15 cellular contexts compared by ENCODE assay signal in the genomic region with DNA sequence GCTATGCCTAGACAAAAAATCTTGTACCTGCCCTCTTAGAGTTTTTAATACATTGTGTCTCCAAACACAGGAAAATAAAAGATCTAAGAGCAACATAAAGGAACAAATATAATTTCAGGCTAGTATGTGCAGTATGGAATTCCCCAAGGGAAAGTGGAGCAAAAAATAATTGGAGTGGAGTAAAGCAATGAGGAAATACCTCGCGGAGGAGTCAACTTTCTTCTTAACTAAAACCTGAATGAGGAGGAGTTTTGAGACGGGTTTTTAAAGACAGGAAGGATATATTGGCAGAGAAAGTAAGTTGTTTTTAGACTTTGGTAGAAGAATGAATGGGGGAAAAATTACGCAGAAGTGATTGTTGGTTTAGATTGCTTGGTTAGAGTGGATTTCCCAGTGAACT. TPM values are rescaled to one million over a fixed set of nuclear protein-coding genes. Genes with fewer than 3 reads are reported as not detected.
A peak's percentile ranks its signal among the peaks of the same experiment; 100 is the strongest.
DNase-seq lines count a peak whose midpoint lies in the region; ATAC-seq, FAIRE-seq and TF ChIP-seq lines count a peak whose summit lies in the region.
"Had no signal": no experiment of that assay in that cellular context is flagged by ENCODE, and none has a peak within 500 bp of the region (broad histone marks: within the 10 kb centered on the region; RNA-seq: fewer than 3 reads in every experiment).

No MANE protein-coding gene starts in this region.

- peaks cover 15 to 17% of the 10 kb centered on the region in 2 experiments for H3K9me3 ChIP-seq in CD4-positive, CD25-positive, alpha-beta regulatory T cell (ENCODE audit: control insufficient read depth in 2 of 2, low read length in 2 of 2)
- H3K9me3 ChIP-seq: BE2C, pancreas had no signal

- H3K9me3 Mint-ChIP-seq in CD4-positive, CD25-positive, alpha-beta regulatory T cell, result peaks cover 0 to 19% (median 6%) of the 10 kb centered on the region in 7 donors
- H3K9me3 Mint-ChIP-seq in activated naive CD8-positive, alpha-beta T cell treated with anti-CD3 and anti-CD28 coated beads, Interleukin-2, amount 10 ng/mL, durations not matched to agents 7 days and 5 days, result peaks cover 18% of the 10 kb centered on the region
- peaks cover 15% of the 10 kb centered on the region for H3K9me3 Mint-ChIP-seq in memory B cell

- H3K36me3 Mint-ChIP-seq in CD4-positive, CD25-positive, alpha-beta regulatory T cell, result peaks cover 47% of the 10 kb centered on the region
- H3K36me3 Mint-ChIP-seq in activated naive CD8-positive, alpha-beta T cell treated with anti-CD3 and anti-CD28 coated beads, Interleukin-2, amount 10 ng/mL, durations not matched to agents 7 days and 5 days, result peaks cover 71% of the 10 kb centered on the region
- peaks cover 44% of the 10 kb centered on the region for H3K36me3 Mint-ChIP-seq in memory B cell

- POLR2A ChIA-PET in activated naive CD8-positive, alpha-beta T cell treated with anti-CD3 and anti-CD28 coated beads, Interleukin-2, amount 10 ng/mL, durations not matched to agents 7 days and 5 days (lab: Charles Lee), result no interaction called here

- TF ChIP-seq CTCF in coronary artery (IDR thresholded peaks at IDR 0.05), result no peak

- no peak for FAIRE-seq in frontal cortex (lab: Jason Lieb, UNC)
- FAIRE-seq: GM12892, pancreas had no signal

- DNase-seq in CD4-positive, CD25-positive, alpha-beta regulatory T cell, result no peak
- DNase-seq in EH (ENCODE audit: low read depth), result peak; percentile 31
- DNase-seq in activated naive CD8-positive, alpha-beta T cell treated with anti-CD3 and anti-CD28 coated beads, Interleukin-2, amount 10 ng/mL, durations not matched to agents 7 days and 5 days, result no peak
- no peak for DNase-seq in memory B cell (ENCODE audit: low spot score in 2 of 2)
- no peak for DNase-seq in frontal cortex (ENCODE audit: low spot score in 2 of 2)
- no peak for DNase-seq in coronary artery (ENCODE audit: low spot score)
- DNase-seq: anterior cingulate cortex; BE2C; GDM1; pancreas; Right ventricle myocardium superior; stimulated activated CD4-positive, alpha-beta T cell treated with anti-CD3 and anti-CD28 coated beads, Interleukin-4, amount 100 ng/mL, for 24 hours had no signal

- ATAC-seq in CD4-positive, CD25-positive, alpha-beta regulatory T cell (ENCODE audit: low read depth in 2 of 2), result no peak
- ATAC-seq in activated naive CD8-positive, alpha-beta T cell treated with anti-CD3 and anti-CD28 coated beads, Interleukin-2, amount 10 ng/mL, durations not matched to agents 7 days and 5 days (ENCODE audit: low read depth), result no peak
- no peak for ATAC-seq in memory B cell (ENCODE audit: low read depth)
- ATAC-seq in GM18511 (IDR thresholded peaks at IDR 0.05; ENCODE audit: unreplicated experiment), result no peak
- ATAC-seq: gastroesophageal sphincter, pancreas had no signal

- no peaks in the 10 kb centered on the region for H3K27me3 ChIP-seq in CD4-positive, CD25-positive, alpha-beta regulatory T cell (ENCODE audit: control insufficient read depth, insufficient read depth, low read length)
- H3K27me3 ChIP-seq: BE2C, gastroesophageal sphincter, pancreas had no signal

- peaks cover 56 to 66% (median 61%) of the 10 kb centered on the region in 4 donors for H3K4me1 Mint-ChIP-seq in CD4-positive, CD25-positive, alpha-beta regulatory T cell
- peaks cover 24% of the 10 kb centered on the region for H3K4me1 Mint-ChIP-seq in activated naive CD8-positive, alpha-beta T cell treated with anti-CD3 and anti-CD28 coated beads, Interleukin-2, amount 10 ng/mL, durations not matched to agents 7 days and 5 days
- peaks cover 26% of the 10 kb centered on the region for H3K4me1 Mint-ChIP-seq in memory B cell

- H3K27ac ChIP-seq in CD4-positive, CD25-positive, alpha-beta regulatory T cell (ENCODE audit: insufficient read depth, low read length, poor library complexity, severe bottlenecking), result no peak overlapping the region
- H3K27ac ChIP-seq in coronary artery, result peak overlapping the region in 1 of 2 donors; percentile 1
- H3K27ac ChIP-seq: pancreas had no signal

- H3K27me3 Mint-ChIP-seq in CD4-positive, CD25-positive, alpha-beta regulatory T cell, result no peaks in the 10 kb centered on the region
- H3K27me3 Mint-ChIP-seq in activated naive CD8-positive, alpha-beta T cell treated with anti-CD3 and anti-CD28 coated beads, Interleukin-2, amount 10 ng/mL, durations not matched to agents 7 days and 5 days, result no peaks in the 10 kb centered on the region
- no peaks in the 10 kb centered on the region for H3K27me3 Mint-ChIP-seq in memory B cell

- peaks cover 7% of the 10 kb centered on the region for H3K36me3 ChIP-seq in CD4-positive, CD25-positive, alpha-beta regulatory T cell (ENCODE audit: control insufficient read depth, insufficient read depth, low read length)
- H3K36me3 ChIP-seq: BE2C, gastroesophageal sphincter, pancreas had no signal

- peaks cover 16% of the 10 kb centered on the region for H3K4me1 ChIP-seq in CD4-positive, CD25-positive, alpha-beta regulatory T cell (ENCODE audit: control insufficient read depth, insufficient read depth, low read length, poor library complexity, severe bottlenecking)

- peak overlapping the region in 3 of 4 donors; percentile 6 to 64 (median 7) for H3K4me3 Mint-ChIP-seq in CD4-positive, CD25-positive, alpha-beta regulatory T cell
- H3K4me3 Mint-ChIP-seq in activated naive CD8-positive, alpha-beta T cell treated with anti-CD3 and anti-CD28 coated beads, Interleukin-2, amount 10 ng/mL, durations not matched to agents 7 days and 5 days, result peak overlapping the region; percentile 35
- H3K4me3 Mint-ChIP-seq in memory B cell, result no peak overlapping the region

- H3K27ac Mint-ChIP-seq in CD4-positive, CD25-positive, alpha-beta regulatory T cell, result peak overlapping the region in 2 of 3 donors; percentile 52
- peak overlapping the region; percentile 15 for H3K27ac Mint-ChIP-seq in activated naive CD8-positive, alpha-beta T cell treated with anti-CD3 and anti-CD28 coated beads, Interleukin-2, amount 10 ng/mL, durations not matched to agents 7 days and 5 days
- H3K27ac Mint-ChIP-seq in memory B cell, result peak overlapping the region; percentile 22

- H3K4me3 ChIP-seq in CD4-positive, CD25-positive, alpha-beta regulatory T cell (ENCODE audit: low read depth, low read length), result peak overlapping the region; percentile 12
- no peak overlapping the region for H3K4me3 ChIP-seq in coronary artery
- H3K4me3 ChIP-seq: gastroesophageal sphincter, pancreas had no signal

RNA-seq across cellular contexts. Expression of gene HIVEP1, which starts 14.0 kb away (rescaled TPM):
- 96.4 TPM for total RNA-seq in CD4-positive, CD25-positive, alpha-beta regulatory T cell
- polyA plus RNA-seq in CD4-positive, CD25-positive, alpha-beta regulatory T cell, result 1 to 10 TPM; 3.9 to 7.7 (median 7.1) TPM
- total RNA-seq in activated naive CD8-positive, alpha-beta T cell treated with anti-CD3 and anti-CD28 coated beads, Interleukin-2, amount 10 ng/mL, durations not matched to agents 7 days and 5 days, result 10 to 100 TPM; 29.1 to 30.1 TPM
- total RNA-seq in frontal cortex, result 13.0 TPM
